Comparison of ENCODE assay signal across 1 cellular context in genomic region chr17:27666831-27667560, GRCh38.
TF ChIP-seq lines count a peak whose summit lies in the region.

No MANE protein-coding gene starts in this region.

TF ChIP-seq in SK-N-SH treated with all-trans-retinoic acid at 6 μM for 48 hours, 23 proteins besides CTCF, POLR2A, EP300 and RAD21 (continued from another document):
- TF ChIP-seq TSHZ2 (CRISPR knock-in tag; IDR thresholded peaks at IDR 0.05), result no peak
- TF ChIP-seq PPARA (CRISPR knock-in tag; IDR thresholded peaks at IDR 0.05; ENCODE audit: borderline replicate concordance), result no peak
- TF ChIP-seq SNAI2 (CRISPR knock-in tag; IDR thresholded peaks at IDR 0.05), result no peak
- TF ChIP-seq ZFP30 (CRISPR knock-in tag; IDR thresholded peaks at IDR 0.05), result no peak
- no peak for TF ChIP-seq BACH2 (CRISPR knock-in tag; IDR thresholded peaks at IDR 0.05; ENCODE audit: borderline replicate concordance)
TF ChIP-seq in SK-N-SH treated with all-trans-retinoic acid at 6 μM for 48 hours: peak in this region for 0.
